In genomic region chr4:26310264-26310663, GRCh38 we compare ENCODE assay signal across 1 cellular context.
TF ChIP-seq lines count a peak whose summit lies in the region.

No MANE protein-coding gene starts in this region.

TF ChIP-seq in K562, 482 proteins besides CTCF, POLR2A, EP300 and RAD21 (continued from another document):
- TF ChIP-seq RNF219 (CRISPR knock-in tag; IDR thresholded peaks at IDR 0.05): no peak
- TF ChIP-seq ZNF316 (IDR thresholded peaks at IDR 0.05): no peak
- TF ChIP-seq CBFA2T3 (IDR thresholded peaks at IDR 0.05): peak; percentile 55
- 0 out of 2 replicates have a peak, but pooled peaks have one; percentile 47 for TF ChIP-seq ZNF766 (CRISPR knock-in tag; conservative IDR thresholded peaks at IDR 0.05)
- TF ChIP-seq, protein P1, sequence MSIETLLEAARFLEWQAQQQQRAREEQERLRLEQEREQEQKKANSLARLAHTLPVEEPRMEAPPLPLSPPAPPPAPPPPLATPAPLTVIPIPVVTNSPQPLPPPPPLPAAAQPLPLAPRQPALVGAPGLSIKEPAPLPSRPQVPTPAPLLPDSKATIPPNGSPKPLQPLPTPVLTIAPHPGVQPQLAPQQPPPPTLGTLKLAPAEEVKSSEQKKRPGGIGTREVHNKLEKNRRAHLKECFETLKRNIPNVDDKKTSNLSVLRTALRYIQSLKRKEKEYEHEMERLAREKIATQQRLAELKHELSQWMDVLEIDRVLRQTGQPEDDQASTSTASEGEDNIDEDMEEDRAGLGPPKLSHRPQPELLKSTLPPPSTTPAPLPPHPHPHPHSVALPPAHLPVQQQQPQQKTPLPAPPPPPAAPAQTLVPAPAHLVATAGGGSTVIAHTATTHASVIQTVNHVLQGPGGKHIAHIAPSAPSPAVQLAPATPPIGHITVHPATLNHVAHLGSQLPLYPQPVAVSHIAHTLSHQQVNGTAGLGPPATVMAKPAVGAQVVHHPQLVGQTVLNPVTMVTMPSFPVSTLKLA (conservative IDR thresholded peaks at IDR 0.05): no peak
- no peak for TF ChIP-seq SMC3 (conservative IDR thresholded peaks at IDR 0.05; ENCODE audit: insufficient read depth, low read depth, low read length)
- peak; percentile 39; the same call in 1 of the 2 replicates for TF ChIP-seq STAT5A (IDR thresholded peaks at IDR 0.05; ENCODE audit: borderline replicate concordance, low read length)
- no peak for TF ChIP-seq OTX1 (CRISPR knock-in tag; IDR thresholded peaks at IDR 0.05)
- no peak for TF ChIP-seq CUX1 (CRISPR knock-in tag; IDR thresholded peaks at IDR 0.05)
